8 cellular contexts compared by ENCODE assay signal in genomic region chr14:20327005-20327869, GRCh38. TPM values are rescaled to one million over a fixed set of nuclear protein-coding genes. Genes with fewer than 3 reads are reported as not detected.
DNase-seq lines count a peak whose midpoint lies in the region; ATAC-seq and TF ChIP-seq lines count a peak whose summit lies in the region.

No MANE protein-coding gene starts in this region.

- H3K4me1 ChIP-seq in heart left ventricle (peaks cover 0 to 29% (median 13%) of the 10 kb centered on the region in 12 donors), rectal smooth muscle tissue (ENCODE audit: control insufficient read depth, insufficient read depth, low read length) (peaks cover 3% of the 10 kb centered on the region)

- no peak for TF ChIP-seq POLR2A in heart left ventricle (IDR thresholded peaks at IDR 0.05)

- intact Hi-C loops in activated naive CD4-positive, alpha-beta T cell treated with anti-CD3 and anti-CD28 coated beads for 36 hours (cut with micrococcal nuclease), result loop anchor here (1.0 kb wide), 2 partner anchors 88 to 282 kb away; no protein-coding TSS in a partner anchor
- intact Hi-C loops in heart left ventricle (cut with DNase I), result loop anchor here in 9 of 10 donors (1.0 to 5.0 kb wide), 8 partner anchors 16 to 365 kb away; partner anchors contain the start of genes RNASE4 (in 2 of the 9), ANG (in 1 of the 9) and PARP2 (in 1 of the 9)

- H3K9me3 ChIP-seq in heart left ventricle, result no peaks in the 10 kb centered on the region

- DNase-seq in activated naive CD4-positive, alpha-beta T cell treated with anti-CD3 and anti-CD28 coated beads for 36 hours, result peak; percentile 38
- DNase-seq in activated naive CD4-positive, alpha-beta T cell (lab: John Stamatoyannopoulos, UW), result no peak
- DNase-seq in NCI-H524 (lab: John Stamatoyannopoulos, UW), result peak; percentile 60 to 84
- peak in 1 of 5 donors; percentile 33 for DNase-seq in heart left ventricle
- DNase-seq in mesenteric fat pad (ENCODE audit: low spot score), result no peak

- 41 to 50% (median 45%) methylated on average over 8 of the region's 8 CpGs for WGBS in heart left ventricle, 4 donors

- H3K27ac Mint-ChIP-seq in activated naive CD4-positive, alpha-beta T cell treated with anti-CD3 and anti-CD28 coated beads for 36 hours, result peak overlapping the region; percentile 57
- H3K27ac Mint-ChIP-seq in activated naive CD8-positive, alpha-beta T cell, result peak overlapping the region; percentile 36

- no peak overlapping the region for H3K9ac ChIP-seq in rectal smooth muscle tissue (ENCODE audit: low read length)

- peaks cover 45% of the 10 kb centered on the region for H3K4me1 Mint-ChIP-seq in activated naive CD4-positive, alpha-beta T cell treated with anti-CD3 and anti-CD28 coated beads for 36 hours (ENCODE audit: low read depth)
- H3K4me1 Mint-ChIP-seq in activated naive CD8-positive, alpha-beta T cell (ENCODE audit: low read depth), result peaks cover 28% of the 10 kb centered on the region

- peak; percentile 67 to 88 (median 80) for TF ChIP-seq CTCF in heart left ventricle (IDR thresholded peaks at IDR 0.05)

- ATAC-seq in HG03159 (IDR thresholded peaks at IDR 0.05; ENCODE audit: unreplicated experiment) (peak; percentile 59), heart left ventricle (peak in 2 of 4 donors; percentile 48 to 58)

- no peak overlapping the region for H3K4me3 Mint-ChIP-seq in activated naive CD4-positive, alpha-beta T cell treated with anti-CD3 and anti-CD28 coated beads for 36 hours
- peak overlapping the region; percentile 42 for H3K4me3 Mint-ChIP-seq in activated naive CD8-positive, alpha-beta T cell

- no peaks in the 10 kb centered on the region for H3K9me3 Mint-ChIP-seq in activated naive CD4-positive, alpha-beta T cell treated with anti-CD3 and anti-CD28 coated beads for 36 hours
- H3K9me3 Mint-ChIP-seq in activated naive CD8-positive, alpha-beta T cell (ENCODE audit: low read depth), result no peaks in the 10 kb centered on the region

- H3K36me3 ChIP-seq in heart left ventricle (peaks cover 0 to 65% (median 58%) of the 10 kb centered on the region in 9 donors), rectal smooth muscle tissue (ENCODE audit: control insufficient read depth, insufficient read depth, low read length) (peaks cover 8% of the 10 kb centered on the region)

- H3K27me3 Mint-ChIP-seq in activated naive CD4-positive, alpha-beta T cell treated with anti-CD3 and anti-CD28 coated beads for 36 hours (ENCODE audit: low read depth), result no peaks in the 10 kb centered on the region
- H3K27me3 Mint-ChIP-seq in activated naive CD8-positive, alpha-beta T cell, result no peaks in the 10 kb centered on the region

- H3K4me3 ChIP-seq in heart left ventricle (no peak overlapping the region), rectal smooth muscle tissue (ENCODE audit: low read length) (no peak overlapping the region)

- peaks cover 39% of the 10 kb centered on the region for H3K36me3 Mint-ChIP-seq in activated naive CD4-positive, alpha-beta T cell treated with anti-CD3 and anti-CD28 coated beads for 36 hours (ENCODE audit: low read depth)
- peaks cover 8% of the 10 kb centered on the region for H3K36me3 Mint-ChIP-seq in activated naive CD8-positive, alpha-beta T cell

- H3K27ac ChIP-seq in heart left ventricle, result peak overlapping the region in 3 of 12 donors; percentile 6 to 51 (median 40)
- H3K27ac ChIP-seq in rectal smooth muscle tissue (ENCODE audit: low read depth, low read length), result peak overlapping the region; percentile 6

- CTCF ChIA-PET in activated naive CD4-positive, alpha-beta T cell treated with anti-CD3 and anti-CD28 coated beads for 36 hours (lab: Charles Lee), result interaction anchor here (0.7 to 7.0 kb wide), 39 partner anchors 9 to 363 kb away, joined by 3 to 83 read pairs (median 4); partner anchors contain the start of genes APEX1, OSGEP, PARP2 and TEP1

- H3K27me3 ChIP-seq in heart left ventricle, result no peaks in the 10 kb centered on the region
- no peaks in the 10 kb centered on the region for H3K27me3 ChIP-seq in rectal smooth muscle tissue (ENCODE audit: control insufficient read depth, insufficient read depth, low read length)

RNA-seq across cellular contexts. Expression of gene CCNB1IP1, which starts 5.8 kb away (rescaled TPM):
- 10 to 100 TPM; 93.4 to 98.6 TPM for total RNA-seq in activated naive CD4-positive, alpha-beta T cell treated with anti-CD3 and anti-CD28 coated beads for 36 hours
- 10 to 100 TPM; 24.5 to 85.6 (median 53.0) TPM for total RNA-seq in heart left ventricle
- 10 to 100 TPM; 84.9 to 99.1 TPM for polyA plus RNA-seq in heart left ventricle
- total RNA-seq in mesenteric fat pad, result 22.1 TPM

RNA-seq across cellular contexts. Expression of gene PARP2, which starts 16.2 kb away (rescaled TPM):
- total RNA-seq in activated naive CD4-positive, alpha-beta T cell treated with anti-CD3 and anti-CD28 coated beads for 36 hours, result 10 to 100 TPM; 62.5 to 63.5 TPM
- total RNA-seq in heart left ventricle, result 10 to 100 TPM in 7 of 9 donors, 1 to 10 TPM in 2; 6.8 to 20.0 (median 16.2) TPM
- polyA plus RNA-seq in heart left ventricle, result 10 to 100 TPM; 10.1 to 21.1 TPM
- 9.8 TPM for total RNA-seq in mesenteric fat pad

RNA-seq across cellular contexts. Expression of gene TTC5, which starts 21.5 kb away (rescaled TPM):
- 10 to 100 TPM; 15.2 to 18.5 TPM for total RNA-seq in activated naive CD4-positive, alpha-beta T cell treated with anti-CD3 and anti-CD28 coated beads for 36 hours
- total RNA-seq in heart left ventricle (10 to 100 TPM in 4 of 9 donors, 1 to 10 TPM in 5; 6.1 to 17.0 (median 9.3) TPM), mesenteric fat pad (11.1 TPM)
- 1 to 10 TPM; 3.2 to 7.4 TPM for polyA plus RNA-seq in heart left ventricle

Comparison
In these comparisons a context has a peak if more than half of its experiments do, and no peak if none do; other contexts are left out.
1. DNase-seq: peak in activated naive CD4-positive, alpha-beta T cell treated with anti-CD3 and anti-CD28 coated beads for 36 hours (single experiment) and NCI-H524 (2 of 2); none in activated naive CD4-positive, alpha-beta T cell (0 of 4) and mesenteric fat pad (single experiment).